ENCODE assay signal across 17 cellular contexts in the genomic region with DNA sequence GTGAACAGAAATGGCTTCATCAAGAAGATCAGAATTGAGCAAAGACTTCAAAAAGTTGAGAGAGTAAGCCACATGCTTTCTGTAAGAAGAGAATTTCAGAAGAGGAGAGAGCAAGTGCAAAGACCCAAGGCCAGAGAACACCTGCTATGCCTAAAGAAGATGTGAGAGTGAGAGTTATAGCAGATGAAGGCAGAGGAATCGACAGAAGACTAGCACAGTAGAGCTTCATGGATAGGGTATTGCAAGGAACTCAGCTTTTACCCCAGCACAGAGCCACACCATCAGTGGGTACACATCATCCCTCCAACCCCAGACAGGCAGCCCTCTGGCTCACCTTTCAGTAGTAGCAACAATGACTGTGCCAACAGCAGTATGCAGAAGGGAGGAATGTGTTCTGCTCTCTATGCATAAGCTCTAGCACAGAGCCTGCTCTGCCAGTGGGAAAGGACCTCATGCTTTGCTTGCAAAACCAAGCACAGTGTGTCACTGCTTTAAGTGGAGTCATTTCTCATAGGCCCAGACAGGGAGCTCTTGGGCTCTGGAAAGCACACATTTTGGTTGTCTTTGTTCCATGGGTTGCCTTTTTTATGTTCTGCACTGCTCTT.
DNase-seq lines count a peak whose midpoint lies in the region; ATAC-seq and TF ChIP-seq lines count a peak whose summit lies in the region.
"Had no signal": no experiment of that assay in that cellular context is flagged by ENCODE, and none has a peak within 500 bp of the region (broad histone marks: within the 10 kb centered on the region; RNA-seq: fewer than 3 reads in every experiment).

No MANE protein-coding gene starts in this region.

- no peak overlapping the region for H3K27ac Mint-ChIP-seq in stimulated activated effector memory CD8-positive, alpha-beta T cell treated with anti-CD3 and anti-CD28 coated beads, Interleukin-12 subunit alpha, Interleukin-12 subunit beta, amount 100 ng/mL, for 72 hours

- ATAC-seq in GM19395 (IDR thresholded peaks at IDR 0.05; ENCODE audit: unreplicated experiment) (peak; percentile 65), HG02571 (IDR thresholded peaks at IDR 0.05; ENCODE audit: unreplicated experiment) (peak; percentile 64), HG03196 (IDR thresholded peaks at IDR 0.05; ENCODE audit: unreplicated experiment) (peak; percentile 47), HG03025 (IDR thresholded peaks at IDR 0.05; ENCODE audit: low FRiP score, unreplicated experiment) (no peak), upper lobe of right lung (no peak)
- peak; percentile 28 for ATAC-seq in stimulated activated effector memory CD8-positive, alpha-beta T cell treated with anti-CD3 and anti-CD28 coated beads, Interleukin-12 subunit alpha, Interleukin-12 subunit beta, amount 100 ng/mL, for 72 hours
- ATAC-seq: gastrocnemius medialis; left lobe of liver; stimulated activated naive CD8-positive, alpha-beta T cell treated with anti-CD3 and anti-CD28 coated beads, Interleukin-15, Interleukin-2, amounts not matched to agents 100 U/mL and 50 U/mL, for 24 hours had no signal

- H3K27ac ChIP-seq in upper lobe of right lung: no peak overlapping the region
- H3K27ac ChIP-seq: colonic mucosa, gastrocnemius medialis, KMS-11 had no signal

- no peak for TF ChIP-seq CTCF in upper lobe of right lung (IDR thresholded peaks at IDR 0.05)

- no peaks in the 10 kb centered on the region for H3K36me3 Mint-ChIP-seq in stimulated activated effector memory CD8-positive, alpha-beta T cell treated with anti-CD3 and anti-CD28 coated beads, Interleukin-12 subunit alpha, Interleukin-12 subunit beta, amount 100 ng/mL, for 72 hours

- H3K36me3 ChIP-seq in upper lobe of right lung: no peaks in the 10 kb centered on the region
- H3K36me3 ChIP-seq: colonic mucosa, gastrocnemius medialis had no signal

- no peak overlapping the region for H3K4me3 Mint-ChIP-seq in stimulated activated effector memory CD8-positive, alpha-beta T cell treated with anti-CD3 and anti-CD28 coated beads, Interleukin-12 subunit alpha, Interleukin-12 subunit beta, amount 100 ng/mL, for 72 hours

- no peaks in the 10 kb centered on the region for H3K9me3 ChIP-seq in upper lobe of right lung
- H3K9me3 ChIP-seq: colonic mucosa, gastrocnemius medialis had no signal

- H3K4me1 ChIP-seq in upper lobe of right lung: no peaks in the 10 kb centered on the region
- H3K4me1 ChIP-seq: colonic mucosa, gastrocnemius medialis had no signal

- no peak for DNase-seq in stimulated activated effector memory CD8-positive, alpha-beta T cell treated with anti-CD3 and anti-CD28 coated beads, Interleukin-12 subunit alpha, Interleukin-12 subunit beta, amount 100 ng/mL, for 72 hours (ENCODE audit: low spot score in 2 of 2)
- DNase-seq in upper lobe of right lung: no peak
- no peak for DNase-seq in AG08395 (ENCODE audit: low spot score)
- no peak for DNase-seq in T-helper 9 cell
- DNase-seq: activated naive CD4-positive, alpha-beta T cell treated with anti-CD3 and anti-CD28 coated beads, Interleukin-2, amount 50 U/mL, for 16 hours; colonic mucosa; gastrocnemius medialis; NCI-H1092; NCI-H524 treated with DMSO at 0.1 percent for 48 hours; stimulated activated naive CD8-positive, alpha-beta T cell treated with anti-CD3 and anti-CD28 coated beads, Interleukin-15, Interleukin-2, amounts not matched to agents 100 U/mL and 50 U/mL, for 24 hours; trophoblast cell had no signal

- no peaks in the 10 kb centered on the region for H3K27me3 ChIP-seq in upper lobe of right lung
- H3K27me3 ChIP-seq: colonic mucosa, gastrocnemius medialis had no signal

- no peaks in the 10 kb centered on the region for H3K4me1 Mint-ChIP-seq in stimulated activated effector memory CD8-positive, alpha-beta T cell treated with anti-CD3 and anti-CD28 coated beads, Interleukin-12 subunit alpha, Interleukin-12 subunit beta, amount 100 ng/mL, for 72 hours

- peaks cover 7% of the 10 kb centered on the region for H3K9me3 Mint-ChIP-seq in stimulated activated effector memory CD8-positive, alpha-beta T cell treated with anti-CD3 and anti-CD28 coated beads, Interleukin-12 subunit alpha, Interleukin-12 subunit beta, amount 100 ng/mL, for 72 hours

- intact Hi-C loops in upper lobe of right lung (cut with DNase I): no loop called here

- H3K4me3 ChIP-seq in upper lobe of right lung: no peak overlapping the region
- H3K4me3 ChIP-seq: colonic mucosa, gastrocnemius medialis had no signal

Comparison
In these comparisons a context has a peak if more than half of its experiments do, and no peak if none do; other contexts are left out.
1. ATAC-seq: peak in GM19395 (single experiment), HG02571 (single experiment), HG03196 (single experiment) and stimulated activated effector memory CD8-positive, alpha-beta T cell treated with anti-CD3 and anti-CD28 coated beads, Interleukin-12 subunit alpha, Interleukin-12 subunit beta, amount 100 ng/mL, for 72 hours (single experiment); none in HG03025 (single experiment) and upper lobe of right lung (single experiment).